1 cellular context compared by ENCODE assay signal in the genomic region with DNA sequence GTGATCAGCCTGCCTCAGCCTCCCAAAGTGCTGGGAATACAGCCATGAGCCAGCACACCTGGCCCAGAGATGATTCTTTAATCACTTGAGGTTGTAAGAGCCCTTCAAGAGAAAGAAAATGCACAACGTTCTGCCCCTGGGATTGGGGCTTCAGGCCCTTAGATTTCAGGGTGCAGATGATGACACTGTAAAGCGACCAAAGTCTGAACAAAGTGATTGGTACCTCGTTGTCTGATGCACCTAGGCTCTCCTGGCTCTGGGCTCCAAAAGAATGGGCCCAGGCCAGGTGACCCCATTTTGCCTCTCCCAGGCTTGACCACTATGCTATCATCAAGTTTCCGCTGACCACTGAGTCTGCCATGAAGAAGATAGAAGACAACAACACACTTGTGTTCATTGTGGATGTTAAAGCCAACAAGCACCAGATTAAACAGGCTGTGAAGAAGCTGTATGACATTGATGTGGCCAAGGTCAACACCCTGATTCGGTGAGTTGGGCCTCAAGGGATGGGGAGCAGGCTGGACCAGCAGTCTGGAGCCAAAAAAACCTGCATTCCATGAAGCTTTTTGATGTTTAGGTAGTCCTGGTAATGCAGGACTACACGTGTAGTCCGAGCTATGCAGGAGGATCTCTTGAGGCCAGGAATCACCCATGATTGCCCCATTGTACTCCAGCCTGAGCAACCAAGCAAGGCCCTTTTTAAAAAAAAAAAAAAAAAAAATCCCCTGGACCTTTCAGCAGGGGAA.
TF ChIP-seq lines count a peak whose summit lies in the region.

No MANE protein-coding gene starts in this region.

TF ChIP-seq in HepG2, 621 proteins besides CTCF, POLR2A, EP300 and RAD21:
- TF ChIP-seq, protein P1, sequence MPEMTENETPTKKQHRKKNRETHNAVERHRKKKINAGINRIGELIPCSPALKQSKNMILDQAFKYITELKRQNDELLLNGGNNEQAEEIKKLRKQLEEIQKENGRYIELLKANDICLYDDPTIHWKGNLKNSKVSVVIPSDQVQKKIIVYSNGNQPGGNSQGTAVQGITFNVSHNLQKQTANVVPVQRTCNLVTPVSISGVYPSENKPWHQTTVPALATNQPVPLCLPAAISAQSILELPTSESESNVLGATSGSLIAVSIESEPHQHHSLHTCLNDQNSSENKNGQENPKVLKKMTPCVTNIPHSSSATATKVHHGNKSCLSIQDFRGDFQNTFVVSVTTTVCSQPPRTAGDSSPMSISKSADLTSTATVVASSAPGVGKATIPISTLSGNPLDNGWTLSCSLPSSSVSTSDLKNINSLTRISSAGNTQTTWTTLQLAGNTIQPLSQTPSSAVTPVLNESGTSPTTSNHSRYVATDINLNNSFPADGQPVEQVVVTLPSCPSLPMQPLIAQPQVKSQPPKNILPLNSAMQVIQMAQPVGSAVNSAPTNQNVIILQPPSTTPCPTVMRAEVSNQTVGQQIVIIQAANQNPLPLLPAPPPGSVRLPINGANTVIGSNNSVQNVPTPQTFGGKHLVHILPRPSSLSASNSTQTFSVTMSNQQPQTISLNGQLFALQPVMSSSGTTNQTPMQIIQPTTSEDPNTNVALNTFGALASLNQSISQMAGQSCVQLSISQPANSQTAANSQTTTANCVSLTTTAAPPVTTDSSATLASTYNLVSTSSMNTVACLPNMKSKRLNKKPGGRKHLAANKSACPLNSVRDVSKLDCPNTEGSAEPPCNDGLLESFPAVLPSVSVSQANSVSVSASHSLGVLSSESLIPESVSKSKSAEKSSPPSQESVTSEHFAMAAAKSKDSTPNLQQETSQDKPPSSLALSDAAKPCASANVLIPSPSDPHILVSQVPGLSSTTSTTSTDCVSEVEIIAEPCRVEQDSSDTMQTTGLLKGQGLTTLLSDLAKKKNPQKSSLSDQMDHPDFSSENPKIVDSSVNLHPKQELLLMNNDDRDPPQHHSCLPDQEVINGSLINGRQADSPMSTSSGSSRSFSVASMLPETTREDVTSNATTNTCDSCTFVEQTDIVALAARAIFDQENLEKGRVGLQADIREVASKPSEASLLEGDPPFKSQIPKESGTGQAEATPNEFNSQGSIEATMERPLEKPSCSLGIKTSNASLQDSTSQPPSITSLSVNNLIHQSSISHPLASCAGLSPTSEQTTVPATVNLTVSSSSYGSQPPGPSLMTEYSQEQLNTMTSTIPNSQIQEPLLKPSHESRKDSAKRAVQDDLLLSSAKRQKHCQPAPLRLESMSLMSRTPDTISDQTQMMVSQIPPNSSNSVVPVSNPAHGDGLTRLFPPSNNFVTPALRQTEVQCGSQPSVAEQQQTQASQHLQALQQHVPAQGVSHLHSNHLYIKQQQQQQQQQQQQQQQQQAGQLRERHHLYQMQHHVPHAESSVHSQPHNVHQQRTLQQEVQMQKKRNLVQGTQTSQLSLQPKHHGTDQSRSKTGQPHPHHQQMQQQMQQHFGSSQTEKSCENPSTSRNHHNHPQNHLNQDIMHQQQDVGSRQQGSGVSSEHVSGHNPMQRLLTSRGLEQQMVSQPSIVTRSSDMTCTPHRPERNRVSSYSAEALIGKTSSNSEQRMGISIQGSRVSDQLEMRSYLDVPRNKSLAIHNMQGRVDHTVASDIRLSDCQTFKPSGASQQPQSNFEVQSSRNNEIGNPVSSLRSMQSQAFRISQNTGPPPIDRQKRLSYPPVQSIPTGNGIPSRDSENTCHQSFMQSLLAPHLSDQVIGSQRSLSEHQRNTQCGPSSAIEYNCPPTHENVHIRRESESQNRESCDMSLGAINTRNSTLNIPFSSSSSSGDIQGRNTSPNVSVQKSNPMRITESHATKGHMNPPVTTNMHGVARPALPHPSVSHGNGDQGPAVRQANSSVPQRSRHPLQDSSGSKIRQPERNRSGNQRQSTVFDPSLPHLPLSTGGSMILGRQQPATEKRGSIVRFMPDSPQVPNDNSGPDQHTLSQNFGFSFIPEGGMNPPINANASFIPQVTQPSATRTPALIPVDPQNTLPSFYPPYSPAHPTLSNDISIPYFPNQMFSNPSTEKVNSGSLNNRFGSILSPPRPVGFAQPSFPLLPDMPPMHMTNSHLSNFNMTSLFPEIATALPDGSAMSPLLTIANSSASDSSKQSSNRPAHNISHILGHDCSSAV (CRISPR knock-in tag; IDR thresholded peaks at IDR 0.05; ENCODE audit: borderline replicate concordance): no peak
- TF ChIP-seq RBM22 (optimal IDR thresholded peaks at IDR 0.05; ENCODE audit: low read length) (peak; percentile 53), TARDBP (CRISPR knock-in tag; IDR thresholded peaks at IDR 0.05) (0 out of 2 replicates have a peak, but pooled peaks have one; percentile 7), BORCS8-MEF2B (CRISPR knock-in tag; IDR thresholded peaks at IDR 0.05) (0 out of 2 replicates have a peak, but pooled peaks have one; percentile 6), SSRP1 (CRISPR knock-in tag; IDR thresholded peaks at IDR 0.05) (0 out of 2 replicates have a peak, but pooled peaks have one; percentile 28), TOPORS (CRISPR knock-in tag; IDR thresholded peaks at IDR 0.05) (peak; percentile 52; the same call in 1 of the 2 replicates)
- TF ChIP-seq, protein P2, sequence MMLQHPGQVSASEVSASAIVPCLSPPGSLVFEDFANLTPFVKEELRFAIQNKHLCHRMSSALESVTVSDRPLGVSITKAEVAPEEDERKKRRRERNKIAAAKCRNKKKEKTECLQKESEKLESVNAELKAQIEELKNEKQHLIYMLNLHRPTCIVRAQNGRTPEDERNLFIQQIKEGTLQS (CRISPR knock-in tag; IDR thresholded peaks at IDR 0.05): no peak
